26 cellular contexts compared by ENCODE assay signal in genomic region chr7:18400726-18401125, GRCh38.
DNase-seq lines count a peak whose midpoint lies in the region; ATAC-seq, FAIRE-seq and TF ChIP-seq lines count a peak whose summit lies in the region.
"Had no signal": no experiment of that assay in that cellular context is flagged by ENCODE, and none has a peak within 500 bp of the region (broad histone marks: within the 10 kb centered on the region; RNA-seq: fewer than 3 reads in every experiment).

No MANE protein-coding gene starts in this region.

- H3K36me3 Mint-ChIP-seq in dendritic cell treated with granulocyte-macrophage colony-stimulating factor and Interleukin-4, amounts not matched to agents 40 ng/mL and 50 ng/mL, for 4 days (ENCODE audit: low read depth): no peaks in the 10 kb centered on the region
- H3K36me3 Mint-ChIP-seq: CD8-positive, alpha-beta memory T cell; T-cell had no signal

- peaks cover 20% of the 10 kb centered on the region for H3K4me1 ChIP-seq in smooth muscle cell (ENCODE audit: low read depth)
- H3K4me1 ChIP-seq: A549 had no signal

- no peaks in the 10 kb centered on the region for H3K36me3 ChIP-seq in smooth muscle cell (ENCODE audit: low read depth)
- H3K36me3 ChIP-seq: SJCRH30 had no signal

- H3K4me3 Mint-ChIP-seq in dendritic cell treated with granulocyte-macrophage colony-stimulating factor and Interleukin-4, amounts not matched to agents 40 ng/mL and 50 ng/mL, for 4 days: no peak overlapping the region
- H3K4me3 Mint-ChIP-seq: CD8-positive, alpha-beta memory T cell; T-cell had no signal

- no peak for TF ChIP-seq CTCF in smooth muscle cell (IDR thresholded peaks at IDR 0.05; ENCODE audit: borderline replicate concordance, insufficient read depth, poor library complexity, severe bottlenecking)

- H3K27ac ChIP-seq in smooth muscle cell (ENCODE audit: low read depth): peak overlapping the region; percentile 40
- H3K27ac ChIP-seq: A549, GM23248, PC-9, SJCRH30 had no signal

- H3K27me3 Mint-ChIP-seq in dendritic cell treated with granulocyte-macrophage colony-stimulating factor and Interleukin-4, amounts not matched to agents 40 ng/mL and 50 ng/mL, for 4 days: no peaks in the 10 kb centered on the region
- H3K27me3 Mint-ChIP-seq: CD8-positive, alpha-beta memory T cell had no signal

- intact Hi-C loops in dendritic cell treated with granulocyte-macrophage colony-stimulating factor and Interleukin-4, amounts not matched to agents 40 ng/mL and 50 ng/mL, for 4 days (cut with micrococcal nuclease): no loop called here

- H3K79me2 ChIP-seq in smooth muscle cell (ENCODE audit: low read depth): no peaks in the 10 kb centered on the region

- H3K27ac Mint-ChIP-seq in dendritic cell treated with granulocyte-macrophage colony-stimulating factor and Interleukin-4, amounts not matched to agents 40 ng/mL and 50 ng/mL, for 4 days: peak overlapping the region; percentile 88
- H3K27ac Mint-ChIP-seq: CD8-positive, alpha-beta memory T cell; T-cell had no signal

- no peak overlapping the region for H3K9ac ChIP-seq in smooth muscle cell (ENCODE audit: low read depth)
- H3K9ac ChIP-seq: GM23248 had no signal

- no peaks in the 10 kb centered on the region for H3K27me3 ChIP-seq in smooth muscle cell (ENCODE audit: low read depth)
- H3K27me3 ChIP-seq: SJCRH30 had no signal

- TF ChIP-seq POLR2A in H54 (IDR thresholded peaks at IDR 0.05; ENCODE audit: low read depth, low read length): no peak

- no peaks in the 10 kb centered on the region for H4K20me1 ChIP-seq in smooth muscle cell (ENCODE audit: low read depth)

- H3K4me2 ChIP-seq in smooth muscle cell: peak overlapping the region; percentile 55
- H3K4me2 ChIP-seq: A549, PC-9 had no signal

- no peak overlapping the region for H2AFZ ChIP-seq in smooth muscle cell (ENCODE audit: low read depth)
- H2AFZ ChIP-seq: PC-9 had no signal

- ATAC-seq in HG03565 (IDR thresholded peaks at IDR 0.05; ENCODE audit: unreplicated experiment): no peak
- ATAC-seq in GM19455 (IDR thresholded peaks at IDR 0.05; ENCODE audit: unreplicated experiment): no peak
- ATAC-seq in GM21515 (IDR thresholded peaks at IDR 0.05; ENCODE audit: unreplicated experiment): no peak
- ATAC-seq: A549, Right ventricle myocardium inferior, T-cell had no signal

- H3F3A ChIP-seq in smooth muscle cell (ENCODE audit: low read depth): peaks cover 7% of the 10 kb centered on the region

- DNase-seq in H54 (ENCODE audit: insufficient read length, low spot score) (no peak), NCI-H526 treated with DMSO at 0.1 percent for 48 hours (lab: John Stamatoyannopoulos, UW) (peak; percentile 3), smooth muscle cell (lab: John Stamatoyannopoulos, UW; ENCODE audit: unreplicated experiment) (no peak)
- DNase-seq: AML-193; C1 segment of cervical spinal cord; CD8-positive, alpha-beta memory T cell; DMS 273 treated with DMSO at 0.1 percent for 48 hours; DMS79 treated with DMSO at 0.1 percent for 48 hours; GF-D8; GM23248; HCEC 1CT; Karpas-422; NCI-H1105; NCI-H1436 treated with DMSO at 0.1 percent for 48 hours; NCI-H187 treated with DMSO at 0.1 percent for 48 hours; NCI-H2107; PC-9; SJCRH30; T-cell had no signal

- H3K9me3 Mint-ChIP-seq in dendritic cell treated with granulocyte-macrophage colony-stimulating factor and Interleukin-4, amounts not matched to agents 40 ng/mL and 50 ng/mL, for 4 days: no peaks in the 10 kb centered on the region
- H3K9me3 Mint-ChIP-seq: CD8-positive, alpha-beta memory T cell; T-cell had no signal

- H3K9me3 ChIP-seq in smooth muscle cell (replicated peaks; ENCODE audit: low read depth): no peaks in the 10 kb centered on the region
- H3K9me3 ChIP-seq: A549, SJCRH30 had no signal

- FAIRE-seq in H54 (lab: Jason Lieb, UNC): peak; percentile 45
- FAIRE-seq: A549, GM12891 had no signal

- WGBS in smooth muscle cell (ENCODE audit: low lambda C conversion rate): 29% methylated on average over 3 of the region's 3 CpGs

- no peak overlapping the region for H3K4me3 ChIP-seq in smooth muscle cell
- H3K4me3 ChIP-seq: A549, GM23248, PC-9, SJCRH30 had no signal

- H3K4me1 Mint-ChIP-seq in dendritic cell treated with granulocyte-macrophage colony-stimulating factor and Interleukin-4, amounts not matched to agents 40 ng/mL and 50 ng/mL, for 4 days (ENCODE audit: low read depth): peaks cover 51% of the 10 kb centered on the region
